1 cellular context compared by ENCODE assay signal in the genomic region with DNA sequence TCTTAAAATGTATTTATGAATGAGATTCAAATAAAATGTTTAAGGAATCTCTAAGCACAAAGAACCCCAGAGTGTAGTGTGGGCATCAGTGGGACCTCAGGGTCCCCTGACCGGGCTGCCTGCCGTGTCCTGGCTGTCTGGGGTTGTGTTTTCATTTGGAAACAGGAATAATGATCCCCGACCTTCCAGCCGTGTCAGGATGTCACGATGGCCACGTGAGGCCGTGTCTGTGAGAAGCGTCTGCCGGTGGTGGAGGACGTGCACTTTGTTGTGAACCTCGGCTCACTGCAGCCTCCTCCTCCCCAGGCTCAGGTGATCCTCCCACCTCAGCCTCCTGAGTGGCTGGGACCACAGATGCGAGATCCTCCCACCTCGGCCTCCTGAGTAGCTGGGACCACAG.
TF ChIP-seq lines count a peak whose summit lies in the region.

No MANE protein-coding gene starts in this region.

TF ChIP-seq in HepG2, 621 proteins besides CTCF, POLR2A, EP300 and RAD21:
- no peak for TF ChIP-seq CENPT (CRISPR knock-in tag; IDR thresholded peaks at IDR 0.05; ENCODE audit: low read depth)
- no peak for TF ChIP-seq ZNF232 (CRISPR knock-in tag; IDR thresholded peaks at IDR 0.05; ENCODE audit: borderline replicate concordance)
- TF ChIP-seq MTF2 (CRISPR knock-in tag; IDR thresholded peaks at IDR 0.05; ENCODE audit: borderline replicate concordance) = no peak
- TF ChIP-seq, protein P1, sequence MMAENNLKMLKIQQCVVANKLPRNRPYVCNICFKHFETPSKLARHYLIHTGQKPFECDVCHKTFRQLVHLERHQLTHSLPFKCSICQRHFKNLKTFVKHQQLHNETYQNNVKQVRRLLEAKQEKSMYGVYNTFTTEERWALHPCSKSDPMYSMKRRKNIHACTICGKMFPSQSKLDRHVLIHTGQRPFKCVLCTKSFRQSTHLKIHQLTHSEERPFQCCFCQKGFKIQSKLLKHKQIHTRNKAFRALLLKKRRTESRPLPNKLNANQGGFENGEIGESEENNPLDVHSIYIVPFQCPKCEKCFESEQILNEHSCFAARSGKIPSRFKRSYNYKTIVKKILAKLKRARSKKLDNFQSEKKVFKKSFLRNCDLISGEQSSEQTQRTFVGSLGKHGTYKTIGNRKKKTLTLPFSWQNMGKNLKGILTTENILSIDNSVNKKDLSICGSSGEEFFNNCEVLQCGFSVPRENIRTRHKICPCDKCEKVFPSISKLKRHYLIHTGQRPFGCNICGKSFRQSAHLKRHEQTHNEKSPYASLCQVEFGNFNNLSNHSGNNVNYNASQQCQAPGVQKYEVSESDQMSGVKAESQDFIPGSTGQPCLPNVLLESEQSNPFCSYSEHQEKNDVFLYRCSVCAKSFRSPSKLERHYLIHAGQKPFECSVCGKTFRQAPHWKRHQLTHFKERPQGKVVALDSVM (CRISPR knock-in tag; IDR thresholded peaks at IDR 0.05) = peak; percentile 66; the same call in 1 of the 2 replicates
- no peak for TF ChIP-seq PBX2 (CRISPR knock-in tag; IDR thresholded peaks at IDR 0.05)
- TF ChIP-seq ZNF276 (CRISPR knock-in tag; IDR thresholded peaks at IDR 0.05; ENCODE audit: low read depth) = no peak
- no peak for TF ChIP-seq SNRNP70 (IDR thresholded peaks at IDR 0.05; ENCODE audit: low read depth, low read length)
